Comparison of ENCODE assay signal across 1 cellular context in genomic region chrX:154444001-154444754, GRCh38.
TF ChIP-seq lines count a peak whose summit lies in the region.

Gene FAM50A (plus strand): TSS chrX:154444141. CDS start chrX:154444236, 95 bp downstream.

TF ChIP-seq in K562, 482 proteins besides CTCF, POLR2A, EP300 and RAD21 (continued from another document and continues in another):
- TF ChIP-seq ZNF449 (CRISPR knock-in tag; IDR thresholded peaks at IDR 0.05) (no peak), DPF2 (IDR thresholded peaks at IDR 0.05) (no peak), ZNF165 (CRISPR knock-in tag; IDR thresholded peaks at IDR 0.05; ENCODE audit: borderline replicate concordance) (no peak), ZNF174 (CRISPR knock-in tag; IDR thresholded peaks at IDR 0.05) (no peak), FOXA3 (CRISPR knock-in tag; conservative IDR thresholded peaks at IDR 0.05 in 1 of 2, IDR thresholded peaks at IDR 0.05 in 1 of 2) (no peak), LEF1 (IDR thresholded peaks at IDR 0.05) (no peak), L3MBTL2 (IDR thresholded peaks at IDR 0.05) (peak; percentile 62), KHSRP (IDR thresholded peaks at IDR 0.05) (no peak), FOXK1 (CRISPR knock-in tag; IDR thresholded peaks at IDR 0.05; ENCODE audit: borderline replicate concordance) (no peak), STAG1 (CRISPR knock-in tag; IDR thresholded peaks at IDR 0.05; ENCODE audit: borderline replicate concordance) (no peak), SAP30 (IDR thresholded peaks at IDR 0.05; ENCODE audit: borderline replicate concordance, insufficient read depth, low read depth, low read length, poor library complexity, severe bottlenecking) (no peak), TGIF2 (CRISPR knock-in tag; IDR thresholded peaks at IDR 0.05) (no peak), BCOR (IDR thresholded peaks at IDR 0.05) (no peak), TCF7 (IDR thresholded peaks at IDR 0.05; ENCODE audit: borderline replicate concordance) (no peak), POLR3G (IDR thresholded peaks at IDR 0.05; ENCODE audit: extremely low read depth, insufficient read length, insufficient replicate concordance) (no peak), USF1 (CRISPR knock-in tag; IDR thresholded peaks at IDR 0.05) (no peak; the same call in 1 of the 2 replicates), MAFK (IDR thresholded peaks at IDR 0.05; ENCODE audit: low read length) (no peak), SFPQ (IDR thresholded peaks at IDR 0.05; ENCODE audit: low read depth, low read length) (no peak), MECOM (CRISPR knock-in tag; IDR thresholded peaks at IDR 0.05) (no peak), U2AF2 (optimal IDR thresholded peaks at IDR 0.05; ENCODE audit: low read depth, low read length) (no peak), ZNF324 (CRISPR knock-in tag; IDR thresholded peaks at IDR 0.05) (no peak), PHF8 (IDR thresholded peaks at IDR 0.05; ENCODE audit: borderline replicate concordance, low read length) (peak; percentile 52; the same call in 1 of the 2 replicates), ZNF589 (CRISPR knock-in tag; IDR thresholded peaks at IDR 0.05; ENCODE audit: low read depth) (no peak), CREB1 (IDR thresholded peaks at IDR 0.05) (peak; percentile 61), CREB1 (CRISPR knock-in tag; IDR thresholded peaks at IDR 0.05) (no peak), KLF13 (tag; IDR thresholded peaks at IDR 0.05; ENCODE audit: borderline replicate concordance, low read depth) (no peak), ZNF740 (CRISPR knock-in tag; IDR thresholded peaks at IDR 0.05) (no peak), ZNF740 (tag; IDR thresholded peaks at IDR 0.05) (no peak), ELK1 (CRISPR knock-in tag; IDR thresholded peaks at IDR 0.05) (no peak), RNF2 (IDR thresholded peaks at IDR 0.05) (no peak), ZNF445 (CRISPR knock-in tag; IDR thresholded peaks at IDR 0.05; ENCODE audit: low read depth) (no peak), HDAC3 (IDR thresholded peaks at IDR 0.05; ENCODE audit: borderline replicate concordance, partially characterized antibody) (no peak), FUS (optimal IDR thresholded peaks at IDR 0.05; ENCODE audit: low read depth, low read length) (no peak), ZBTB49 (CRISPR knock-in tag; IDR thresholded peaks at IDR 0.05; ENCODE audit: borderline replicate concordance) (no peak), ZHX1 (conservative IDR thresholded peaks at IDR 0.05; ENCODE audit: low read length) (no peak), RBBP5 (IDR thresholded peaks at IDR 0.05; ENCODE audit: borderline replicate concordance, insufficient read depth, low read length, poor library complexity, severe bottlenecking) (peak; percentile 55), HLTF (IDR thresholded peaks at IDR 0.05) (no peak), TBP (optimal IDR thresholded peaks at IDR 0.05; ENCODE audit: low read depth, low read length) (no peak), PREB (CRISPR knock-in tag; IDR thresholded peaks at IDR 0.05) (no peak), THRB (CRISPR knock-in tag; conservative IDR thresholded peaks at IDR 0.05) (no peak), ZSCAN32 (CRISPR knock-in tag; IDR thresholded peaks at IDR 0.05) (no peak), ZNF778 (CRISPR knock-in tag; IDR thresholded peaks at IDR 0.05) (no peak), ZKSCAN1 (IDR thresholded peaks at IDR 0.05; ENCODE audit: low read depth, low read length) (no peak), GMEB1 (CRISPR knock-in tag; IDR thresholded peaks at IDR 0.05) (peak; percentile 71; the same call in 1 of the 2 replicates), MITF (IDR thresholded peaks at IDR 0.05) (peak; percentile 29; the same call in 1 of the 2 replicates), MYC (IDR thresholded peaks at IDR 0.05; ENCODE audit: low read depth, low read length) (peak; percentile 44; the same call in 1 of the 2 replicates), MYC (CRISPR knock-in tag; IDR thresholded peaks at IDR 0.05; ENCODE audit: borderline replicate concordance, low read depth) (no peak), ASH1L (IDR thresholded peaks at IDR 0.05; ENCODE audit: borderline replicate concordance, low read depth, partially characterized antibody) (no peak)
